1 cellular context compared by ENCODE assay signal in the genomic region with DNA sequence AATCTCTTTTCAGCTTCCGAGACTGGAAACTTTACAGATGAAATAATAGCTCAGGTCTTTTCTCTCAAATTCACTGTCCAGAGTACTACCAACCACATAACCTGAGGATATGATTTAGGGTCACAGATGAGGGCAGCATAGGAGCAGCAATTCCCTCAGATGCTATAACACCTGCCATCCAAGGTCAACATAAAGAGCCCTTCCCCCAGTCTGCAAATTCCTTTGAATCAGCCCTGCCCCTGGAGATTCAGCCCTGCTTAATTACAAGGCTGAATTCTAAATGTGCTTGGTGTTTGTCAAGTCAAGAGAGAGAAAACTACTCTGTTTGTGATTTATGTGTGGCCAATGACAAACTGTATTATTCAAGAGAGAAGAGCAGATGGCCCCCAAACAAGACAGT.
TF ChIP-seq lines count a peak whose summit lies in the region.

No MANE protein-coding gene starts in this region.

TF ChIP-seq in GM23338, 12 proteins besides CTCF, POLR2A, EP300 and RAD21 (continued from another document):
- TF ChIP-seq, protein P1, sequence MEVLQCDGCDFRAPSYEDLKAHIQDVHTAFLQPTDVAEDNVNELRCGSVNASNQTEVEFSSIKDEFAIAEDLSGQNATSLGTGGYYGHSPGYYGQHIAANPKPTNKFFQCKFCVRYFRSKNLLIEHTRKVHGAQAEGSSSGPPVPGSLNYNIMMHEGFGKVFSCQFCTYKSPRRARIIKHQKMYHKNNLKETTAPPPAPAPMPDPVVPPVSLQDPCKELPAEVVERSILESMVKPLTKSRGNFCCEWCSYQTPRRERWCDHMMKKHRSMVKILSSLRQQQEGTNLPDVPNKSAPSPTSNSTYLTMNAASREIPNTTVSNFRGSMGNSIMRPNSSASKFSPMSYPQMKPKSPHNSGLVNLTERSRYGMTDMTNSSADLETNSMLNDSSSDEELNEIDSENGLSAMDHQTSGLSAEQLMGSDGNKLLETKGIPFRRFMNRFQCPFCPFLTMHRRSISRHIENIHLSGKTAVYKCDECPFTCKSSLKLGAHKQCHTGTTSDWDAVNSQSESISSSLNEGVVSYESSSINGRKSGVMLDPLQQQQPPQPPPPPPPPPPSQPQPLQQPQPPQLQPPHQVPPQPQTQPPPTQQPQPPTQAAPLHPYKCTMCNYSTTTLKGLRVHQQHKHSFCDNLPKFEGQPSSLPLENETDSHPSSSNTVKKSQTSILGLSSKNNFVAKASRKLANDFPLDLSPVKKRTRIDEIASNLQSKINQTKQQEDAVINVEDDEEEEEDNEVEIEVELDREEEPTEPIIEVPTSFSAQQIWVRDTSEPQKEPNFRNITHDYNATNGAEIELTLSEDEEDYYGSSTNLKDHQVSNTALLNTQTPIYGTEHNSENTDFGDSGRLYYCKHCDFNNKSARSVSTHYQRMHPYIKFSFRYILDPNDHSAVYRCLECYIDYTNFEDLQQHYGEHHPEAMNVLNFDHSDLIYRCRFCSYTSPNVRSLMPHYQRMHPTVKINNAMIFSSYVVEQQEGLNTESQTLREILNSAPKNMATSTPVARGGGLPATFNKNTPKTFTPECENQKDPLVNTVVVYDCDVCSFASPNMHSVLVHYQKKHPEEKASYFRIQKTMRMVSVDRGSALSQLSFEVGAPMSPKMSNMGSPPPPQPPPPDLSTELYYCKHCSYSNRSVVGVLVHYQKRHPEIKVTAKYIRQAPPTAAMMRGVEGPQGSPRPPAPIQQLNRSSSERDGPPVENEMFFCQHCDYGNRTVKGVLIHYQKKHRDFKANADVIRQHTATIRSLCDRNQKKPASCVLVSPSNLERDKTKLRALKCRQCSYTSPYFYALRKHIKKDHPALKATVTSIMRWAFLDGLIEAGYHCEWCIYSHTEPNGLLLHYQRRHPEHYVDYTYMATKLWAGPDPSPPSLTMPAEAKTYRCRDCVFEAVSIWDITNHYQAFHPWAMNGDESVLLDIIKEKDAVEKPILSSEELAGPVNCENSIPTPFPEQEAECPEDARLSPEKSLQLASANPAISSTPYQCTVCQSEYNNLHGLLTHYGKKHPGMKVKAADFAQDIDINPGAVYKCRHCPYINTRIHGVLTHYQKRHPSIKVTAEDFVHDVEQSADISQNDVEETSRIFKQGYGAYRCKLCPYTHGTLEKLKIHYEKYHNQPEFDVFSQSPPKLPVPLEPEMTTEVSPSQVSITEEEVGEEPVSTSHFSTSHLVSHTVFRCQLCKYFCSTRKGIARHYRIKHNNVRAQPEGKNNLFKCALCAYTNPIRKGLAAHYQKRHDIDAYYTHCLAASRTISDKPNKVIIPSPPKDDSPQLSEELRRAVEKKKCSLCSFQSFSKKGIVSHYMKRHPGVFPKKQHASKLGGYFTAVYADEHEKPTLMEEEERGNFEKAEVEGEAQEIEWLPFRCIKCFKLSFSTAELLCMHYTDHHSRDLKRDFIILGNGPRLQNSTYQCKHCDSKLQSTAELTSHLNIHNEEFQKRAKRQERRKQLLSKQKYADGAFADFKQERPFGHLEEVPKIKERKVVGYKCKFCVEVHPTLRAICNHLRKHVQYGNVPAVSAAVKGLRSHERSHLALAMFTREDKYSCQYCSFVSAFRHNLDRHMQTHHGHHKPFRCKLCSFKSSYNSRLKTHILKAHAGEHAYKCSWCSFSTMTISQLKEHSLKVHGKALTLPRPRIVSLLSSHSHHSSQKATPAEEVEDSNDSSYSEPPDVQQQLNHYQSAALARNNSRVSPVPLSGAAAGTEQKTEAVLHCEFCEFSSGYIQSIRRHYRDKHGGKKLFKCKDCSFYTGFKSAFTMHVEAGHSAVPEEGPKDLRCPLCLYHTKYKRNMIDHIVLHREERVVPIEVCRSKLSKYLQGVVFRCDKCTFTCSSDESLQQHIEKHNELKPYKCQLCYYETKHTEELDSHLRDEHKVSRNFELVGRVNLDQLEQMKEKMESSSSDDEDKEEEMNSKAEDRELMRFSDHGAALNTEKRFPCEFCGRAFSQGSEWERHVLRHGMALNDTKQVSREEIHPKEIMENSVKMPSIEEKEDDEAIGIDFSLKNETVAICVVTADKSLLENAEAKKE (CRISPR knock-in tag; IDR thresholded peaks at IDR 0.05), result no peak
- TF ChIP-seq EZH2phosphoT487 (IDR thresholded peaks at IDR 0.05; ENCODE audit: unreplicated experiment), result no peak
- TF ChIP-seq POLR2AphosphoS5 (IDR thresholded peaks at IDR 0.05; ENCODE audit: low read depth), result no peak
- TF ChIP-seq, protein P2, sequence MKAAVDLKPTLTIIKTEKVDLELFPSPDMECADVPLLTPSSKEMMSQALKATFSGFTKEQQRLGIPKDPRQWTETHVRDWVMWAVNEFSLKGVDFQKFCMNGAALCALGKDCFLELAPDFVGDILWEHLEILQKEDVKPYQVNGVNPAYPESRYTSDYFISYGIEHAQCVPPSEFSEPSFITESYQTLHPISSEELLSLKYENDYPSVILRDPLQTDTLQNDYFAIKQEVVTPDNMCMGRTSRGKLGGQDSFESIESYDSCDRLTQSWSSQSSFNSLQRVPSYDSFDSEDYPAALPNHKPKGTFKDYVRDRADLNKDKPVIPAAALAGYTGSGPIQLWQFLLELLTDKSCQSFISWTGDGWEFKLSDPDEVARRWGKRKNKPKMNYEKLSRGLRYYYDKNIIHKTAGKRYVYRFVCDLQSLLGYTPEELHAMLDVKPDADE (IDR thresholded peaks at IDR 0.05), result no peak
